25 cellular contexts compared by ENCODE assay signal in genomic region chr5:77444356-77444755, GRCh38.
"Had no signal": no experiment of that assay in that cellular context is flagged by ENCODE, and none has a peak within 500 bp of the region (broad histone marks: within the 10 kb centered on the region; RNA-seq: fewer than 3 reads in every experiment).

No MANE protein-coding gene starts in this region.

- H3K4me3 ChIP-seq: ascending aorta, coronary artery, esophagus muscularis mucosa, gastroesophageal sphincter, hepatocyte, left ventricle myocardium inferior, mucosa of descending colon, ovary, right lobe of liver, tibial nerve had no signal

- H3K27me3 ChIP-seq: ascending aorta, esophagus muscularis mucosa, gastroesophageal sphincter, hepatocyte, neutrophil, ovary, right lobe of liver, tibial nerve had no signal

- DNase-seq: activated CD4-positive, alpha-beta T cell treated with anti-CD3 and anti-CD28 coated beads for 4 hours; activated CD4-positive, alpha-beta T cell treated with anti-CD3 and anti-CD28 coated beads, Interleukin-2, amount 50 U/mL, for 4 hours; activated effector memory CD4-positive, alpha-beta T cell treated with anti-CD3 and anti-CD28 coated beads, Interleukin-2, amount 50 U/mL, for 16 hours; activated naive CD4-positive, alpha-beta T cell treated with anti-CD3 and anti-CD28 coated beads for 36 hours; activated naive CD8-positive, alpha-beta T cell treated with anti-CD3 and anti-CD28 coated beads for 36 hours; activated T-cell treated with anti-CD3 and anti-CD28 coated beads for 4 hours; islet precursor cell; left ventricle myocardium inferior; mucosa of descending colon; ovary; right lobe of liver; stimulated activated CD4-positive, alpha-beta T cell treated with anti-CD3 and anti-CD28 coated beads, Interleukin-2, amount 100 ng/mL, for 48 hours; stimulated activated naive CD4-positive, alpha-beta T cell treated with Interleukin-2 at 50 U/mL for 16 hours; T-helper 1 cell had no signal

- H2AFZ ChIP-seq: hepatocyte had no signal

- H3K27ac Mint-ChIP-seq: activated naive CD4-positive, alpha-beta T cell treated with anti-CD3 and anti-CD28 coated beads for 36 hours; activated naive CD8-positive, alpha-beta T cell treated with anti-CD3 and anti-CD28 coated beads for 36 hours; brain; nephron; progenitor cell of endocrine pancreas had no signal

- H3K4me2 ChIP-seq: hepatocyte had no signal

- H3K27me3 Mint-ChIP-seq: activated naive CD8-positive, alpha-beta T cell treated with anti-CD3 and anti-CD28 coated beads for 36 hours; brain; progenitor cell of endocrine pancreas had no signal

- ATAC-seq: gastroesophageal sphincter, mucosa of descending colon, right lobe of liver had no signal

- H3K79me2 ChIP-seq: hepatocyte had no signal

- H3K4me1 ChIP-seq: ascending aorta, esophagus muscularis mucosa, gastroesophageal sphincter, right lobe of liver, tibial nerve had no signal

- H3K27ac ChIP-seq: ascending aorta, coronary artery, esophagus muscularis mucosa, gastroesophageal sphincter, hepatocyte, left ventricle myocardium inferior, neutrophil, ovary, right lobe of liver, tibial nerve, VCaP had no signal

- H3K4me3 Mint-ChIP-seq: activated naive CD4-positive, alpha-beta T cell treated with anti-CD3 and anti-CD28 coated beads for 36 hours; activated naive CD8-positive, alpha-beta T cell treated with anti-CD3 and anti-CD28 coated beads for 36 hours; brain; nephron had no signal

- H3K9me3 ChIP-seq: ascending aorta, esophagus muscularis mucosa, gastroesophageal sphincter, mucosa of descending colon, neutrophil, right lobe of liver had no signal

- H3K36me3 ChIP-seq: ovary, right lobe of liver had no signal
